In the genomic region with DNA sequence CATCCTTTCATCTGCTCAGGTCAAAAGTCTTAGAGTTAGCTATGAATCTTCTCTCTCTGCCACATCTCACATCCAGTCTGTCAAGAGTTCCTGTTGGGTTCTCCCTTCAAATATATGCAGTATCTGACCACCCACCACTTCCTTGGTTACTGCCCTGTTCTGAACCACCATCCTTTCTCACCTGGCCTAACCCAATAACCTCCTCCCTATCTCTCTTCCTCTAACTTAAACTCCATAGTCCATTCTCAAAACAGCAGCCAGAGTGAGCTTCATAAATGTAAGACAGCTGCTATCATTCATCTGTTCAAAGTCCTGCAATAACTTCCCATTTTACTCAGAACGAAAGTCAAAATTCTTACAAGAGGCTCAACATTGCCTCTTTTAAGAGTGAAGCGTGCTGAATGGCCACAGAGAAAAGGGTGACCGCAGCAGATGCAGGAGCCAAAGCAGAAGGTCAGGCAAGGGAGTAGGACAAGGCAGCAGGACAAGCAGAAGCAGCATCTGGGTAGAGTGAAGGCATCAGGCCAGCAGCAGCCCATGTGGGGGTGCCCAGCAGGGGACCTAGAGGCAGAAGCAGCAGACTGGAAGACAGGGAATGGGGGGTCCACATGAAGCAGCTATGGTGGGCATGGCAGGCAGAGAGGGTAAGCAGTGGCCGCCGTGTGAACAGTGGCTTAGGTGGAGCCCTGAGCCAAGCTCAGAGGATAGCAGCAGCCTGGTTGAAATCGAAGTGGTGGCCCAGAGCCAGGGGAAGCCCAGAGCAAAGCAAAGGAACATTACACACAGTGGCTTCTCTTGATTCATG, we compare ENCODE assay signal across 8 cellular contexts. TPM values are rescaled to one million over a fixed set of nuclear protein-coding genes. Genes with fewer than 3 reads are reported as not detected.
DNase-seq lines count a peak whose midpoint lies in the region; ATAC-seq and TF ChIP-seq lines count a peak whose summit lies in the region.

No MANE protein-coding gene starts in this region.

- no peaks in the 10 kb centered on the region for H3K27me3 ChIP-seq in rectal smooth muscle tissue (ENCODE audit: control insufficient read depth, insufficient read depth, low read length)
- H3K27me3 ChIP-seq in MM.1S (replicated peaks; ENCODE audit: insufficient read depth, low read length): no peaks in the 10 kb centered on the region

- intact Hi-C loops in Calu3 (cut with micrococcal nuclease; ENCODE audit: unreplicated experiment): no loop called here

- H3K4me1 ChIP-seq in rectal smooth muscle tissue (ENCODE audit: control insufficient read depth, insufficient read depth, low read length): no peaks in the 10 kb centered on the region
- H3K4me1 ChIP-seq in MM.1S (ENCODE audit: low read length): no peaks in the 10 kb centered on the region

- peaks cover 8% of the 10 kb centered on the region for H3K4me1 Mint-ChIP-seq in activated T-cell treated with anti-CD3 and anti-CD28 coated beads, Interleukin-2, amount 50 U/mL, for 4 hours (ENCODE audit: low read depth)
- H3K4me1 Mint-ChIP-seq in T-helper 17 cell (peaks cover 6% of the 10 kb centered on the region), type B pancreatic cell (ENCODE audit: unreplicated experiment) (no peaks in the 10 kb centered on the region), Calu3 (ENCODE audit: low read depth, unreplicated experiment) (no peaks in the 10 kb centered on the region)

- H3K27ac ChIP-seq in rectal smooth muscle tissue (ENCODE audit: low read depth, low read length) (no peak overlapping the region), MM.1S (ENCODE audit: low read length) (no peak overlapping the region)

- no peaks in the 10 kb centered on the region for H3F3A ChIP-seq in MM.1S (ENCODE audit: insufficient read depth, low read length)

- peak; percentile 52 to 54 for ATAC-seq in activated T-cell treated with anti-CD3 and anti-CD28 coated beads, Interleukin-2, amount 50 U/mL, for 4 hours
- ATAC-seq in HG02981 (IDR thresholded peaks at IDR 0.05; ENCODE audit: unreplicated experiment) (peak; percentile 74), T-helper 17 cell (peak; percentile 80)

- no peaks in the 10 kb centered on the region for H3K9me3 Mint-ChIP-seq in activated T-cell treated with anti-CD3 and anti-CD28 coated beads, Interleukin-2, amount 50 U/mL, for 4 hours
- H3K9me3 Mint-ChIP-seq in type B pancreatic cell (no peaks in the 10 kb centered on the region), Calu3 (ENCODE audit: low read depth, unreplicated experiment) (no peaks in the 10 kb centered on the region)

- H3K9me3 ChIP-seq in T-helper 17 cell (ENCODE audit: control insufficient read depth, low read length, poor library complexity, severe bottlenecking): no peaks in the 10 kb centered on the region
- H3K9me3 ChIP-seq in MM.1S (replicated peaks; ENCODE audit: insufficient read depth, low read length): no peaks in the 10 kb centered on the region

- H3K4me3 ChIP-seq in rectal smooth muscle tissue (ENCODE audit: low read length) (peak overlapping the region; percentile 49), MM.1S (ENCODE audit: low read length) (no peak overlapping the region)

- DNase-seq in activated T-cell treated with anti-CD3 and anti-CD28 coated beads, Interleukin-2, amount 50 U/mL, for 4 hours: no peak
- no peak for DNase-seq in activated T-cell treated with anti-CD3 and anti-CD28 coated beads, Interleukin-2, amount 50 U/mL, for 48 hours
- DNase-seq in T-helper 17 cell (no peak), type B pancreatic cell (ENCODE audit: extremely low spot score, unreplicated experiment) (no peak), MM.1S (no peak), Calu3 (no peak)

- CTCF ChIA-PET in Calu3 (lab: Charles Lee): no interaction called here

- no peak overlapping the region for H3K4me2 ChIP-seq in MM.1S (ENCODE audit: low read depth, low read length)

- H2AFZ ChIP-seq in MM.1S (ENCODE audit: low read length): no peak overlapping the region

- no peaks in the 10 kb centered on the region for H3K9me2 ChIP-seq in MM.1S (replicated peaks; ENCODE audit: insufficient read depth, low read length)

- BruUV-seq in Calu3 (replicated peaks; lab: Mats Ljungman, UMichigan): no TSS peak

- H3K27ac Mint-ChIP-seq in T-helper 17 cell (no peak overlapping the region), type B pancreatic cell (no peak overlapping the region), Calu3 (ENCODE audit: unreplicated experiment) (no peak overlapping the region)

- no peaks in the 10 kb centered on the region for H3K36me3 Mint-ChIP-seq in activated T-cell treated with anti-CD3 and anti-CD28 coated beads, Interleukin-2, amount 50 U/mL, for 4 hours (ENCODE audit: insufficient read depth)
- H3K36me3 Mint-ChIP-seq in T-helper 17 cell (ENCODE audit: low read depth): no peaks in the 10 kb centered on the region
- no peaks in the 10 kb centered on the region for H3K36me3 Mint-ChIP-seq in type B pancreatic cell
- H3K36me3 Mint-ChIP-seq in Calu3 (ENCODE audit: insufficient read depth, unreplicated experiment): no peaks in the 10 kb centered on the region

- no peak overlapping the region for H3K9ac ChIP-seq in rectal smooth muscle tissue (ENCODE audit: low read length)
- H3K9ac ChIP-seq in MM.1S (ENCODE audit: low read length): no peak overlapping the region

- H3K79me2 ChIP-seq in MM.1S (ENCODE audit: low read length): no peaks in the 10 kb centered on the region

- no peaks in the 10 kb centered on the region for H4K20me1 ChIP-seq in MM.1S (ENCODE audit: insufficient read depth, low read length)

- H3K4me3 Mint-ChIP-seq in activated T-cell treated with anti-CD3 and anti-CD28 coated beads, Interleukin-2, amount 50 U/mL, for 4 hours: no peak overlapping the region
- no peak overlapping the region for H3K4me3 Mint-ChIP-seq in T-helper 17 cell
- H3K4me3 Mint-ChIP-seq in type B pancreatic cell: no peak overlapping the region
- no peak overlapping the region for H3K4me3 Mint-ChIP-seq in Calu3 (ENCODE audit: low read depth, unreplicated experiment)

- H3K36me3 ChIP-seq in rectal smooth muscle tissue (ENCODE audit: control insufficient read depth, insufficient read depth, low read length) (no peaks in the 10 kb centered on the region), MM.1S (replicated peaks; ENCODE audit: insufficient read depth, low read length) (no peaks in the 10 kb centered on the region)

- no peaks in the 10 kb centered on the region for H3K27me3 Mint-ChIP-seq in activated T-cell treated with anti-CD3 and anti-CD28 coated beads, Interleukin-2, amount 50 U/mL, for 4 hours (ENCODE audit: low read depth)
- H3K27me3 Mint-ChIP-seq in T-helper 17 cell (no peaks in the 10 kb centered on the region), type B pancreatic cell (no peaks in the 10 kb centered on the region), Calu3 (ENCODE audit: unreplicated experiment) (no peaks in the 10 kb centered on the region)

- TF ChIP-seq CTCF in type B pancreatic cell (conservative IDR thresholded peaks at IDR 0.05) (no peak), MM.1S (IDR thresholded peaks at IDR 0.05; ENCODE audit: low read length) (no peak), Calu3 (IDR thresholded peaks at IDR 0.05; ENCODE audit: unreplicated experiment) (no peak)

RNA-seq across cellular contexts. Expression of a gene that starts 39.3 kb away (rescaled TPM):
- 100 to 1,000 TPM in 1 of 3 donors, 10 to 100 TPM in 2; 89.3 to 103 (median 97.5) TPM for total RNA-seq in activated T-cell treated with anti-CD3 and anti-CD28 coated beads, Interleukin-2, amount 50 U/mL, for 4 hours
- total RNA-seq in T-helper 17 cell: 100 to 1,000 TPM; 215 to 245 TPM
- 26.0 and 27.8 TPM in 2 replicates for total RNA-seq in type B pancreatic cell (ENCODE audit: low replicate concordance)
- total RNA-seq in Calu3 (2022): 63.9 and 65.5 TPM in 2 replicates

RNA-seq across cellular contexts. Expression of a gene that starts 53.8 kb away (rescaled TPM):
- 10 to 100 TPM; 15.1 to 20.0 (median 18.9) TPM for total RNA-seq in activated T-cell treated with anti-CD3 and anti-CD28 coated beads, Interleukin-2, amount 50 U/mL, for 4 hours
- total RNA-seq in T-helper 17 cell (1 to 10 TPM; 8.1 to 9.7 TPM), type B pancreatic cell (ENCODE audit: low replicate concordance) (6.4 and 9.3 TPM in 2 replicates), Calu3 (2022) (12.6 and 14.6 TPM in 2 replicates)

RNA-seq across cellular contexts. Expression of a gene that starts 59.5 kb away (rescaled TPM):
- total RNA-seq in activated T-cell treated with anti-CD3 and anti-CD28 coated beads, Interleukin-2, amount 50 U/mL, for 4 hours: 100 to 1,000 TPM; 291 to 326 (median 308) TPM
- total RNA-seq in T-helper 17 cell: 100 to 1,000 TPM; 236 to 264 TPM
- total RNA-seq in type B pancreatic cell (ENCODE audit: low replicate concordance): 206 and 214 TPM in 2 replicates
- 198 and 232 TPM in 2 replicates for total RNA-seq in Calu3 (2022)
